Comparison of ENCODE assay signal across 8 cellular contexts in genomic region chr2:230713331-230714121, GRCh38. TPM values are rescaled to one million over a fixed set of nuclear protein-coding genes. Genes with fewer than 3 reads are reported as not detected.
DNase-seq lines count a peak whose midpoint lies in the region; TF ChIP-seq lines count a peak whose summit lies in the region.

No MANE protein-coding gene starts in this region.

- no peaks in the 10 kb centered on the region for H3K9me3 Mint-ChIP-seq in HFFc6

- TF ChIP-seq POLR2A in erythroblast (IDR thresholded peaks at IDR 0.05; ENCODE audit: low read length), result peak; percentile 51

- H3K27me3 Mint-ChIP-seq in HFFc6 (ENCODE audit: insufficient read depth), result peaks cover 2% of the 10 kb centered on the region

- no peaks in the 10 kb centered on the region for H3K27me3 ChIP-seq in muscle layer of duodenum (ENCODE audit: low read depth, low read length)
- H3K27me3 ChIP-seq in stomach smooth muscle (ENCODE audit: control insufficient read depth in 1 of 2, insufficient read depth in 2 of 2, low read length in 2 of 2), result no peaks in the 10 kb centered on the region

- H3K4me3 ChIP-seq in GM12865 (ENCODE audit: low read depth, low read length) (peak overlapping the region; percentile 88), muscle layer of duodenum (ENCODE audit: low read depth in 1 of 2, low read length in 2 of 2) (peak overlapping the region; percentile 94 to 98), stomach smooth muscle (ENCODE audit: low read length in 2 of 2) (peak overlapping the region; percentile 93 to 94)

- H3K9ac ChIP-seq in stomach smooth muscle (ENCODE audit: low read length in 2 of 2), result peak overlapping the region; percentile 84 to 91

- H3K4me1 ChIP-seq in muscle layer of duodenum (ENCODE audit: control insufficient read depth in 1 of 2, insufficient read depth in 2 of 2, low read length in 2 of 2) (peaks cover 9 to 38% of the 10 kb centered on the region in 2 donors), stomach smooth muscle (ENCODE audit: control insufficient read depth, insufficient read depth, low read length) (peaks cover 23% of the 10 kb centered on the region)

- H3K9me3 ChIP-seq in muscle layer of duodenum (ENCODE audit: control insufficient read depth in 1 of 2, low read length in 2 of 2), result no peaks in the 10 kb centered on the region
- no peaks in the 10 kb centered on the region for H3K9me3 ChIP-seq in stomach smooth muscle (ENCODE audit: control insufficient read depth in 2 of 2, low read length in 2 of 2)

- H3K36me3 Mint-ChIP-seq in HFFc6 (ENCODE audit: low read depth), result peaks cover 21% of the 10 kb centered on the region

- H3K4me3 Mint-ChIP-seq in HFFc6, result peak overlapping the region; percentile 91

- no peak for TF ChIP-seq CTCF in GM12865 (IDR thresholded peaks at IDR 0.05; ENCODE audit: insufficient read depth, low read depth, low read length, missing control alignments)
- no peak for TF ChIP-seq CTCF in HFFc6 (IDR thresholded peaks at IDR 0.05)

- DNase-seq in GM12865 (ENCODE audit: low read depth) (peak; percentile 51), HFFc6 (no peak), NCI-H69 (lab: John Stamatoyannopoulos, UW) (peak; percentile 26), activated T-cell treated with anti-CD3 and anti-CD28 coated beads for 4 hours (peak; percentile 20), erythroblast (lab: John Stamatoyannopoulos, UW) (peak; percentile 90 to 95), NCI-H2081 treated with DMSO at 0.1 percent for 48 hours (lab: John Stamatoyannopoulos, UW) (no peak)

- H3K27ac Mint-ChIP-seq in HFFc6, result peak overlapping the region; percentile 87

- H3K4me1 Mint-ChIP-seq in HFFc6 (ENCODE audit: low read depth), result peaks cover 41% of the 10 kb centered on the region

- peak overlapping the region; percentile 98 for H3K27ac ChIP-seq in muscle layer of duodenum (ENCODE audit: low read length)
- peak overlapping the region; percentile 81 for H3K27ac ChIP-seq in stomach smooth muscle (ENCODE audit: low read length)

- H3K36me3 ChIP-seq in muscle layer of duodenum (ENCODE audit: control insufficient read depth in 1 of 2, insufficient read depth in 2 of 2, low read length in 2 of 2) (peaks cover 0 to 5% of the 10 kb centered on the region in 2 donors), stomach smooth muscle (ENCODE audit: control insufficient read depth in 2 of 2, insufficient read depth in 2 of 2, low read length in 2 of 2) (no peaks in the 10 kb centered on the region)

RNA-seq across cellular contexts. Expression of gene CAB39, which starts 0.9 kb away (rescaled TPM):
- 10 to 100 TPM; 50.5 to 60.5 (median 55.4) TPM for total RNA-seq in HFFc6 (2021; fragmentation: NEBNext Ultra II Directional; extraction: Animal tissue kit (Norgen Biotek cat#: 25700))

Comparison
In these comparisons a context has a peak if more than half of its experiments do, and no peak if none do; other contexts are left out.
1. DNase-seq: peak in GM12865 (single experiment), NCI-H69 (single experiment), activated T-cell treated with anti-CD3 and anti-CD28 coated beads for 4 hours (single experiment) and erythroblast (2 of 2); none in HFFc6 (single experiment) and NCI-H2081 treated with DMSO at 0.1 percent for 48 hours (single experiment).
2. Peak in every context shown above with its lines, with median percentiles within 50 percentile points of each other: H3K4me3 ChIP-seq.